In genomic region chr1:63601061-63601460, GRCh38 we compare ENCODE assay signal across 1 cellular context.
TF ChIP-seq lines count a peak whose summit lies in the region.

No MANE protein-coding gene starts in this region.

TF ChIP-seq in GM23338, 12 proteins besides CTCF, POLR2A, EP300 and RAD21:
- no peak for TF ChIP-seq REST (IDR thresholded peaks at IDR 0.05; ENCODE audit: unreplicated experiment)
- no peak for TF ChIP-seq CREB1 (CRISPR knock-in tag; IDR thresholded peaks at IDR 0.05; ENCODE audit: low read depth)
- TF ChIP-seq STAT1 (IDR thresholded peaks at IDR 0.05; ENCODE audit: unreplicated experiment) = no peak
- no peak for TF ChIP-seq POLR2AphosphoS5 (IDR thresholded peaks at IDR 0.05; ENCODE audit: low read depth)
- no peak for TF ChIP-seq ZNF331 (CRISPR knock-in tag; IDR thresholded peaks at IDR 0.05; ENCODE audit: low read depth)
- no peak for TF ChIP-seq EZH2phosphoT487 (IDR thresholded peaks at IDR 0.05; ENCODE audit: unreplicated experiment)
- no peak for TF ChIP-seq ETS1 (IDR thresholded peaks at IDR 0.05)
- no peak for TF ChIP-seq JUNB (IDR thresholded peaks at IDR 0.05; ENCODE audit: unreplicated experiment)
- TF ChIP-seq EZH2 (IDR thresholded peaks at IDR 0.05; ENCODE audit: low read depth, unreplicated experiment) = no peak
- no peak for TF ChIP-seq ZNF114 (CRISPR knock-in tag; IDR thresholded peaks at IDR 0.05)
